Comparison of ENCODE assay signal across 17 cellular contexts in genomic region chr3:85589145-85589544, GRCh38.
A peak's percentile ranks its signal among the peaks of the same experiment; 100 is the strongest.
DNase-seq lines count a peak whose midpoint lies in the region; ATAC-seq, FAIRE-seq and TF ChIP-seq lines count a peak whose summit lies in the region.
"Had no signal": no experiment of that assay in that cellular context is flagged by ENCODE, and none has a peak within 500 bp of the region (broad histone marks: within the 10 kb centered on the region; RNA-seq: fewer than 3 reads in every experiment).

No MANE protein-coding gene starts in this region.

- TF ChIP-seq CTCF in HFF-Myc (IDR thresholded peaks at IDR 0.05; ENCODE audit: low read depth, low read length, missing control alignments), result no peak
- TF ChIP-seq CTCF in fibroblast of pulmonary artery (IDR thresholded peaks at IDR 0.05; ENCODE audit: low read length, missing control alignments), result no peak
- TF ChIP-seq CTCF in HFFc6 (IDR thresholded peaks at IDR 0.05), result no peak

- H3K36me3 Mint-ChIP-seq in stimulated activated memory B cell treated with anti-CD40 and anti-IgM and Interleukin-4, amounts not matched to agents 10 μg/mL and 1 μg/mL and 100 μg/mL, for 72 hours, result no peaks in the 10 kb centered on the region
- no peaks in the 10 kb centered on the region for H3K36me3 Mint-ChIP-seq in HFFc6 (ENCODE audit: low read depth)
- no peaks in the 10 kb centered on the region for H3K36me3 Mint-ChIP-seq in activated T-cell treated with anti-CD3 and anti-CD28 coated beads, Interleukin-2, amount 50 U/mL, for 24 hours (ENCODE audit: low read depth)

- TF ChIP-seq POLR2A in GM12892 (IDR thresholded peaks at IDR 0.05; ENCODE audit: low read depth, low read length), result no peak

- H3K27me3 Mint-ChIP-seq in stimulated activated memory B cell treated with anti-CD40 and anti-IgM and Interleukin-4, amounts not matched to agents 10 μg/mL and 1 μg/mL and 100 μg/mL, for 72 hours, result no peaks in the 10 kb centered on the region
- H3K27me3 Mint-ChIP-seq in HFFc6 (ENCODE audit: insufficient read depth), result no peaks in the 10 kb centered on the region
- H3K27me3 Mint-ChIP-seq in activated T-cell treated with anti-CD3 and anti-CD28 coated beads, Interleukin-2, amount 50 U/mL, for 24 hours, result no peaks in the 10 kb centered on the region
- H3K27me3 Mint-ChIP-seq: B cell had no signal

- DNase-seq in HFF-Myc (ENCODE audit: extremely low read depth, low read depth) (peak; percentile 36), T1000 (lab: John Stamatoyannopoulos, UW) (peak; percentile 61), fibroblast of pulmonary artery (ENCODE audit: low read depth) (peak; percentile 48), HFFc6 (no peak), GM12892 (ENCODE audit: insufficient read length) (no peak)
- no peak for DNase-seq in activated T-cell treated with anti-CD3 and anti-CD28 coated beads, Interleukin-2, amount 50 U/mL, for 24 hours
- DNase-seq: adrenal gland, DMS153, left cardiac atrium, NCI-H1417, right cardiac atrium, Right ventricle myocardium superior had no signal

- ATAC-seq in stimulated activated memory B cell treated with anti-CD40 and anti-IgM and Interleukin-4, amounts not matched to agents 10 μg/mL and 1 μg/mL and 100 μg/mL, for 72 hours, result peak; percentile 16
- ATAC-seq: left cardiac atrium, right cardiac atrium had no signal

- no peaks in the 10 kb centered on the region for H3K4me1 Mint-ChIP-seq in stimulated activated memory B cell treated with anti-CD40 and anti-IgM and Interleukin-4, amounts not matched to agents 10 μg/mL and 1 μg/mL and 100 μg/mL, for 72 hours
- H3K4me1 Mint-ChIP-seq in HFFc6 (ENCODE audit: low read depth), result no peaks in the 10 kb centered on the region
- H3K4me1 Mint-ChIP-seq in activated T-cell treated with anti-CD3 and anti-CD28 coated beads, Interleukin-2, amount 50 U/mL, for 24 hours (ENCODE audit: low read depth), result no peaks in the 10 kb centered on the region

- FAIRE-seq in GM12892 (lab: Jason Lieb, UNC), result no peak

- H3K4me3 ChIP-seq in HFF-Myc (replicated peaks; ENCODE audit: low read depth, low read length) (no peak overlapping the region), fibroblast of pulmonary artery (replicated peaks; ENCODE audit: low read depth, low read length) (no peak overlapping the region)
- H3K4me3 ChIP-seq: adrenal gland, hepatocyte, suprapubic skin had no signal

- no peaks in the 10 kb centered on the region for H3K9me3 Mint-ChIP-seq in stimulated activated memory B cell treated with anti-CD40 and anti-IgM and Interleukin-4, amounts not matched to agents 10 μg/mL and 1 μg/mL and 100 μg/mL, for 72 hours
- peaks cover 17% of the 10 kb centered on the region for H3K9me3 Mint-ChIP-seq in HFFc6
- no peaks in the 10 kb centered on the region for H3K9me3 Mint-ChIP-seq in activated T-cell treated with anti-CD3 and anti-CD28 coated beads, Interleukin-2, amount 50 U/mL, for 24 hours
- H3K9me3 Mint-ChIP-seq: activated T-helper 2 cell treated with anti-CD3 and anti-CD28 coated beads, Interferon-gamma antibody, Interleukin-2, Interleukin-4, amounts not matched to agents 10 μg/mL and 5 μg/mL and 100 μg/mL, durations not matched to agents 14 hours and 24 hours and 36 hours had no signal

- no peak overlapping the region for H3K27ac Mint-ChIP-seq in stimulated activated memory B cell treated with anti-CD40 and anti-IgM and Interleukin-4, amounts not matched to agents 10 μg/mL and 1 μg/mL and 100 μg/mL, for 72 hours
- no peak overlapping the region for H3K27ac Mint-ChIP-seq in HFFc6
- H3K27ac Mint-ChIP-seq in activated T-cell treated with anti-CD3 and anti-CD28 coated beads, Interleukin-2, amount 50 U/mL, for 24 hours, result no peak overlapping the region
- H3K27ac Mint-ChIP-seq: activated T-helper 2 cell treated with anti-CD3 and anti-CD28 coated beads, Interferon-gamma antibody, Interleukin-2, Interleukin-4, amounts not matched to agents 10 μg/mL and 5 μg/mL and 100 μg/mL, durations not matched to agents 14 hours and 24 hours and 36 hours; B cell had no signal

- H3K4me3 Mint-ChIP-seq in stimulated activated memory B cell treated with anti-CD40 and anti-IgM and Interleukin-4, amounts not matched to agents 10 μg/mL and 1 μg/mL and 100 μg/mL, for 72 hours, result no peak overlapping the region
- H3K4me3 Mint-ChIP-seq in HFFc6, result no peak overlapping the region
- H3K4me3 Mint-ChIP-seq in activated T-cell treated with anti-CD3 and anti-CD28 coated beads, Interleukin-2, amount 50 U/mL, for 24 hours, result no peak overlapping the region
- H3K4me3 Mint-ChIP-seq: B cell had no signal

Comparison
In these comparisons a context has a peak if more than half of its experiments do, and no peak if none do; other contexts are left out.
1. DNase-seq: peak in HFF-Myc (single experiment), T1000 (single experiment) and fibroblast of pulmonary artery (single experiment); none in HFFc6 (single experiment), GM12892 (single experiment) and activated T-cell treated with anti-CD3 and anti-CD28 coated beads, Interleukin-2, amount 50 U/mL, for 24 hours (single experiment).